Comparison of ENCODE assay signal across 10 cellular contexts in the genomic region with DNA sequence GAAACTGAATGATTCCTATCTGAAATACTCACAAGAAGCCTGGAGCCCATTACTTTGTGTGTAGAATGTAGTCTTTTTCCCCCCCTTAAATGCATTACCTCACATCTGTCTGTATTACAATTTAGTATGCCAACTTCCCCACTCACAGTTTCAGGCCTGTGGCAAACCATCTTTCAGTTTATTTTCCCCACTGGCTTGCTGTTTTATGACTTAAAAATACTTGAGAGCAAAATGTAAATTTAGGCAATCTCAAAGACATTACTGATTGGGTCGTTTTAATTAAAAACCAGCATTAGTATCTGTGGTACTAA. TPM values are rescaled to one million over a fixed set of nuclear protein-coding genes. Genes with fewer than 3 reads are reported as not detected.
DNase-seq lines count a peak whose midpoint lies in the region; ATAC-seq and TF ChIP-seq lines count a peak whose summit lies in the region.
"Had no signal": no experiment of that assay in that cellular context is flagged by ENCODE, and none has a peak within 500 bp of the region (broad histone marks: within the 10 kb centered on the region; RNA-seq: fewer than 3 reads in every experiment).

No MANE protein-coding gene starts in this region.

- in situ Hi-C loops in brain microvascular endothelial cell (cut with HindIII; ENCODE audit: low pct_ligation_motif_present, low sequenced_read_pairs) = no loop called here

- peaks cover 4% of the 10 kb centered on the region; the same call in 1 of the 2 replicates for H3K79me2 ChIP-seq in OCI-LY7 (ENCODE audit: insufficient read depth, low read depth, low read length)

- no peaks in the 10 kb centered on the region for H3K27me3 ChIP-seq in stomach smooth muscle (ENCODE audit: control insufficient read depth in 1 of 2, insufficient read depth in 2 of 2, low read length in 2 of 2)
- H3K27me3 ChIP-seq in brain microvascular endothelial cell (replicated peaks) = no peaks in the 10 kb centered on the region
- no peaks in the 10 kb centered on the region for H3K27me3 ChIP-seq in ovary

- H4K20me1 ChIP-seq in OCI-LY7 (ENCODE audit: insufficient read depth, low read length) = peaks cover 5% of the 10 kb centered on the region; the same call in 1 of the 2 replicates

- peak overlapping the region in 1 of 2 donors; percentile 28 for H3K9ac ChIP-seq in stomach smooth muscle (ENCODE audit: low read length in 2 of 2)

- peak overlapping the region; percentile 78 for H3K4me3 Mint-ChIP-seq in activated CD4-positive, alpha-beta T cell treated with anti-CD3 and anti-CD28 coated beads, Interleukin-2, amount 10 ng/mL, durations not matched to agents 24 days and 14 days
- peak overlapping the region; percentile 58 to 82 for H3K4me3 Mint-ChIP-seq in effector memory CD8-positive, alpha-beta T cell

- CTCF ChIA-PET in OCI-LY7 (lab: Charles Lee; ENCODE audit: unreplicated experiment) = no interaction called here

- peak overlapping the region; percentile 56; the same call in 1 of the 2 replicates for H3K4me2 ChIP-seq in OCI-LY7 (ENCODE audit: low read length)

- intact Hi-C loops in activated CD4-positive, alpha-beta T cell treated with anti-CD3 and anti-CD28 coated beads, Interleukin-2, amount 10 ng/mL, durations not matched to agents 24 days and 14 days (cut with micrococcal nuclease) = loop anchor here (1.0 to 10.0 kb wide), 7 partner anchors 9 to 367 kb away; a partner anchor contains a TSS
- intact Hi-C loops in OCI-LY7 (cut with micrococcal nuclease; ENCODE audit: unreplicated experiment) = loop anchor here (5.0 kb wide), 1 partner anchor 67 kb away; no protein-coding TSS in a partner anchor
- intact Hi-C loops in ovary (cut with DNase I) = no loop called here

- H2AFZ ChIP-seq in OCI-LY7 (ENCODE audit: low read length) = no peak overlapping the region

- TF ChIP-seq CTCF in OCI-LY7 (conservative IDR thresholded peaks at IDR 0.05; ENCODE audit: low read length) = no peak
- no peak for TF ChIP-seq CTCF in brain microvascular endothelial cell (IDR thresholded peaks at IDR 0.05; ENCODE audit: low read depth, low read length, missing control alignments)
- TF ChIP-seq CTCF in ovary (IDR thresholded peaks at IDR 0.05) = no peak

- POLR2A ChIA-PET in OCI-LY7 (lab: Charles Lee) = interaction anchor here (0.7 kb wide), 2 partner anchors 10 to 17 kb away, joined by 3 read pairs; no protein-coding TSS in a partner anchor

- no TSS peak for BruUV-seq in OCI-LY7 (replicated peaks; lab: Mats Ljungman, UMichigan)

- no peaks in the 10 kb centered on the region for H3K9me2 ChIP-seq in OCI-LY7 (ENCODE audit: insufficient read depth, low read length)

- no peaks in the 10 kb centered on the region for H3K9me3 Mint-ChIP-seq in activated CD4-positive, alpha-beta T cell treated with anti-CD3 and anti-CD28 coated beads, Interleukin-2, amount 10 ng/mL, durations not matched to agents 24 days and 14 days
- H3K9me3 Mint-ChIP-seq in effector memory CD8-positive, alpha-beta T cell = no peaks in the 10 kb centered on the region

- H3K36me3 Mint-ChIP-seq in activated CD4-positive, alpha-beta T cell treated with anti-CD3 and anti-CD28 coated beads, Interleukin-2, amount 10 ng/mL, durations not matched to agents 24 days and 14 days (ENCODE audit: low read depth) = peaks cover 6% of the 10 kb centered on the region
- H3K36me3 Mint-ChIP-seq in effector memory CD8-positive, alpha-beta T cell (ENCODE audit: insufficient read depth) = peaks cover 51% of the 10 kb centered on the region

- no peaks in the 10 kb centered on the region for H3K27me3 Mint-ChIP-seq in activated CD4-positive, alpha-beta T cell treated with anti-CD3 and anti-CD28 coated beads, Interleukin-2, amount 10 ng/mL, durations not matched to agents 24 days and 14 days
- H3K27me3 Mint-ChIP-seq in effector memory CD8-positive, alpha-beta T cell = no peaks in the 10 kb centered on the region

- peaks cover 71% of the 10 kb centered on the region for H3K4me1 Mint-ChIP-seq in activated CD4-positive, alpha-beta T cell treated with anti-CD3 and anti-CD28 coated beads, Interleukin-2, amount 10 ng/mL, durations not matched to agents 24 days and 14 days
- peaks cover 74 to 85% of the 10 kb centered on the region in 2 donors for H3K4me1 Mint-ChIP-seq in effector memory CD8-positive, alpha-beta T cell (ENCODE audit: low read depth in 2 of 2)

- DNase-seq in activated CD4-positive, alpha-beta T cell treated with anti-CD3 and anti-CD28 coated beads, Interleukin-2, amount 10 ng/mL, durations not matched to agents 24 days and 14 days = no peak
- DNase-seq in activated CD4-positive, alpha-beta T cell treated with anti-CD3 and anti-CD28 coated beads, Interleukin-2, amount 50 U/mL, for 1 hour = no peak
- DNase-seq in OCI-LY7 (ENCODE audit: low spot score) (peak; percentile 5), NCI-H2107 treated with DMSO at 0.1 percent for 48 hours (lab: John Stamatoyannopoulos, UW; ENCODE audit: unreplicated experiment) (no peak), brain microvascular endothelial cell (no peak), ovary (no peak)
- no peak for DNase-seq in effector memory CD8-positive, alpha-beta T cell
- DNase-seq: NCI-H1436 treated with DMSO at 0.1 percent for 48 hours, occipital lobe had no signal

- H3K27ac Mint-ChIP-seq in activated CD4-positive, alpha-beta T cell treated with anti-CD3 and anti-CD28 coated beads, Interleukin-2, amount 10 ng/mL, durations not matched to agents 24 days and 14 days = peak overlapping the region; percentile 92
- peak overlapping the region; percentile 96 to 98 for H3K27ac Mint-ChIP-seq in effector memory CD8-positive, alpha-beta T cell

- H3K27ac ChIP-seq in OCI-LY7 (ENCODE audit: low read depth, low read length, poor library complexity, severe bottlenecking) (no peak overlapping the region), stomach smooth muscle (ENCODE audit: low read length) (peak overlapping the region; percentile 18), brain microvascular endothelial cell (no peak overlapping the region), ovary (no peak overlapping the region)

- H3K9me3 ChIP-seq in OCI-LY7 (ENCODE audit: low read length) (no peaks in the 10 kb centered on the region), stomach smooth muscle (ENCODE audit: control insufficient read depth in 2 of 2, low read length in 2 of 2) (no peaks in the 10 kb centered on the region), ovary (no peaks in the 10 kb centered on the region)

- TF ChIP-seq EP300 in ovary (IDR thresholded peaks at IDR 0.05) = no peak

- 50 to 63% (median 52%) methylated on average over 1 of the region's 1 CpG for whole genome bisulfite sequencing in ovary, 3 donors

- no peaks in the 10 kb centered on the region for H3K36me3 ChIP-seq in OCI-LY7 (ENCODE audit: insufficient read depth, low read length)
- H3K36me3 ChIP-seq in stomach smooth muscle (ENCODE audit: control insufficient read depth in 2 of 2, insufficient read depth in 2 of 2, low read length in 2 of 2) = no peaks in the 10 kb centered on the region
- no peaks in the 10 kb centered on the region for H3K36me3 ChIP-seq in brain microvascular endothelial cell (replicated peaks)
- no peaks in the 10 kb centered on the region for H3K36me3 ChIP-seq in ovary

- H3K4me3 ChIP-seq in OCI-LY7 (ENCODE audit: low read depth, low read length, poor library complexity, severe bottlenecking) = no peak overlapping the region
- peak overlapping the region in 1 of 2 donors; percentile 36 for H3K4me3 ChIP-seq in stomach smooth muscle (ENCODE audit: low read length in 2 of 2)
- no peak overlapping the region for H3K4me3 ChIP-seq in brain microvascular endothelial cell (ENCODE audit: low read depth, low read length)
- no peak overlapping the region for H3K4me3 ChIP-seq in ovary

- ATAC-seq in effector memory CD8-positive, alpha-beta T cell (replicated peaks) = no peak

- H3K4me1 ChIP-seq in OCI-LY7 (ENCODE audit: insufficient read depth, low read length, poor library complexity, severe bottlenecking) (peaks cover 21% of the 10 kb centered on the region), stomach smooth muscle (ENCODE audit: control insufficient read depth, insufficient read depth, low read length) (peaks cover 25% of the 10 kb centered on the region), ovary (ENCODE audit: insufficient read depth) (peaks cover 6% of the 10 kb centered on the region)

- no peak for TF ChIP-seq POLR2A in ovary (IDR thresholded peaks at IDR 0.05)

RNA-seq across cellular contexts. Expression of a gene that starts 30.4 kb away (rescaled TPM):
- 94.6 and 101 TPM in 2 replicates for total RNA-seq in activated CD4-positive, alpha-beta T cell treated with anti-CD3 and anti-CD28 coated beads, Interleukin-2, amount 10 ng/mL, durations not matched to agents 24 days and 14 days
- total RNA-seq in OCI-LY7 (2014; rRNA removed; shearing (Covaris generic)) = 32.5 and 37.9 TPM in 2 replicates
- total RNA-seq in OCI-LY7 (2022) (42.6 and 43.3 TPM in 2 replicates), ovary (10 to 100 TPM in 5 of 7 donors, 1 to 10 TPM in 2; 4.3 to 27.0 (median 18.4) TPM)
- polyA plus RNA-seq in ovary = 10 to 100 TPM in 1 of 2 donors, 1 to 10 TPM in 1; 9.8 to 85.6 TPM

Comparison
In these comparisons a context has a peak if more than half of its experiments do, and no peak if none do; other contexts are left out.
1. intact Hi-C loops: an anchor here in activated CD4-positive, alpha-beta T cell treated with anti-CD3 and anti-CD28 coated beads, Interleukin-2, amount 10 ng/mL, durations not matched to agents 24 days and 14 days (1.0 to 10.0 kb wide) and OCI-LY7 (5.0 kb wide); none called in ovary.